Comparison of ENCODE assay signal across 8 cellular contexts in the genomic region with DNA sequence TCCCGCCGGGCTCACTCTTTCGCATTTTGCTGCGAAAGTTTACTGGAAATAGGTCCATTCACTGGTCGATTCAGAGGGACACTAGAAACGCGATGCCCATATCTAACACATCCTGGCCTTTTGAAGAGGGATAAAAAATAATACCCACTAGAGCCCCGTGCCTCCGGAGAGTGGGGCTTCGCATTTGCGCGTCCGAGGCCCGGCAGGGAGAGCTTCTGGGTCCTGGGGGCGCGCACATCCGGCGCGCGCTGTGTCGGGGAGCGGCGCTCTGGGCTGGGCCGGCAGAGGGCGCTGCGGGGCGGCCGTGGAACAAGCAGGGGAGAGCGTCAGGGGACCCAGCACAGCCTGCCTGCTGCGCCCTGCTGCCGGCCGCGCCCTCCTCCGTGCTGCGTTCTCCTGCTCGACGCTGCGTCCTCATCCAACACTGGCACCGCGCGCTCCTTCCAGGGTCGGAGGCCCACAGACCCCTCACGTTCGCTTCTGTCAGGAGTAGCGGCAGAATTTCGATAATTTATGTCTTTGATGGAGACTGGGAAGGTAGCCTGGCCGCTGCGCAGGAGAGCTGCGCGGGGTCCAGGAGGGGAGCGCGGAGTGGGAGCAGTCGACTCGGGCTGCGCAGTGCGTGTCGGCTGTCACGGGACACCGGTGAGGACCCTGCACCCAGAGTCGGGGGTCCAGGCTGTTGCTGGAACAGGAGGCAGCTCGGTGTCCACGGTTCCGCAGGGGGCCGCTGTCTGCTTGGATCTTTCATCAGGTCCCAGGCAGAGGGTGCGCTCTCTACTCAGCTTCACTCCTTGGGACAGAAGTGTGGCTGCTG. TPM values are rescaled to one million over a fixed set of nuclear protein-coding genes. Genes with fewer than 3 reads are reported as not detected.
DNase-seq lines count a peak whose midpoint lies in the region; ATAC-seq and TF ChIP-seq lines count a peak whose summit lies in the region.

No MANE protein-coding gene starts in this region.

- peaks cover 0 to 15% (median 0%) of the 10 kb centered on the region in 4 donors for H3K4me1 ChIP-seq in Peyer's patch

- ATAC-seq in CD4-positive, alpha-beta T cell (ENCODE audit: poor library complexity), result peak; percentile 99
- peak; percentile 100 for ATAC-seq in GM19372 (IDR thresholded peaks at IDR 0.05; ENCODE audit: low read depth, unreplicated experiment)
- ATAC-seq in HG03469 (IDR thresholded peaks at IDR 0.05; ENCODE audit: unreplicated experiment), result peak; percentile 89

- no peak overlapping the region for H3K27ac ChIP-seq in CD4-positive, alpha-beta T cell (ENCODE audit: low read depth, low read length)
- H3K27ac ChIP-seq in Peyer's patch, result peak overlapping the region; percentile 60 to 76 (median 72)

- peaks cover 26% of the 10 kb centered on the region for H3K27me3 Mint-ChIP-seq in CD4-positive, alpha-beta T cell
- peaks cover 42% of the 10 kb centered on the region for H3K27me3 Mint-ChIP-seq in nephron (ENCODE audit: low read depth)

- no peak overlapping the region for H3K27ac Mint-ChIP-seq in CD4-positive, alpha-beta T cell
- peak overlapping the region; percentile 78 to 93 (median 82) for H3K27ac Mint-ChIP-seq in nephron

- H3K27me3 ChIP-seq in CD4-positive, alpha-beta T cell (ENCODE audit: control insufficient read depth, insufficient read depth, low read length), result peaks cover 12% of the 10 kb centered on the region
- no peaks in the 10 kb centered on the region for H3K27me3 ChIP-seq in Peyer's patch

- DNase-seq in CD4-positive, alpha-beta T cell, result peak; percentile 67 to 90 (median 77)
- DNase-seq in Peyer's patch, result peak; percentile 53 to 89 (median 89)
- DNase-seq in activated effector memory CD4-positive, alpha-beta T cell treated with Interleukin-2 at 50 U/mL for 16 hours, result peak; percentile 80
- DNase-seq in fibroblast of pulmonary artery (ENCODE audit: low read depth), result peak; percentile 85
- peak; percentile 58 to 89 (median 69) for DNase-seq in stimulated activated naive CD4-positive, alpha-beta T cell (lab: John Stamatoyannopoulos, UW)

- H3K9me3 Mint-ChIP-seq in CD4-positive, alpha-beta T cell, result no peaks in the 10 kb centered on the region
- no peaks in the 10 kb centered on the region for H3K9me3 Mint-ChIP-seq in nephron

- peak; percentile 81 for TF ChIP-seq CTCF in CD4-positive, alpha-beta T cell (IDR thresholded peaks at IDR 0.05)
- TF ChIP-seq CTCF in Peyer's patch (IDR thresholded peaks at IDR 0.05) (peak; percentile 58 to 90 (median 86)), fibroblast of pulmonary artery (IDR thresholded peaks at IDR 0.05; ENCODE audit: low read length, missing control alignments) (peak; percentile 52), nephron (IDR thresholded peaks at IDR 0.05; ENCODE audit: unreplicated experiment in 3 of 3) (peak; percentile 92 to 98 (median 95))

- H3K4me1 Mint-ChIP-seq in CD4-positive, alpha-beta T cell (ENCODE audit: low read depth), result peaks cover 6% of the 10 kb centered on the region
- peaks cover 23% of the 10 kb centered on the region for H3K4me1 Mint-ChIP-seq in nephron

- H3K36me3 ChIP-seq in Peyer's patch, result no peaks in the 10 kb centered on the region

- H3K9me3 ChIP-seq in CD4-positive, alpha-beta T cell (ENCODE audit: control insufficient read depth, low read length), result no peaks in the 10 kb centered on the region
- no peaks in the 10 kb centered on the region for H3K9me3 ChIP-seq in Peyer's patch

- intact Hi-C loops in CD4-positive, alpha-beta T cell (cut with DNase I, micrococcal nuclease), result loop anchor here (1.0 to 5.0 kb wide), 5 partner anchors 340 to 1172 kb away; a partner anchor contains a TSS

- CTCF ChIA-PET in CD4-positive, alpha-beta T cell (lab: Charles Lee), result interaction anchor here (0.5 to 1.3 kb wide), 8 partner anchors 9 to 1179 kb away, joined by 3 to 9 read pairs (median 4); a partner anchor contains a TSS

- peak overlapping the region; percentile 37 to 64 (median 53) for H3K4me3 ChIP-seq in Peyer's patch
- peak overlapping the region; percentile 59 for H3K4me3 ChIP-seq in fibroblast of pulmonary artery (replicated peaks; ENCODE audit: low read depth, low read length)

- no peaks in the 10 kb centered on the region for H3K36me3 Mint-ChIP-seq in CD4-positive, alpha-beta T cell (ENCODE audit: low read depth)
- no peaks in the 10 kb centered on the region for H3K36me3 Mint-ChIP-seq in nephron (ENCODE audit: low read depth)

- peak in 1 of 2 donors; percentile 35 for TF ChIP-seq POLR2A in Peyer's patch (IDR thresholded peaks at IDR 0.05)

- H3K4me3 Mint-ChIP-seq in CD4-positive, alpha-beta T cell, result peak overlapping the region; percentile 88
- H3K4me3 Mint-ChIP-seq in nephron, result peak overlapping the region; percentile 88 to 90 (median 89)

- POLR2A ChIA-PET in CD4-positive, alpha-beta T cell (lab: Charles Lee), result interaction anchor here (1.7 kb wide), 1 partner anchor 41 kb away, joined by 9 read pairs; a partner anchor contains a TSS

RNA-seq across cellular contexts. Expression of a gene that starts 41.5 kb away (rescaled TPM):
- 10 to 100 TPM; 18.7 to 19.5 TPM for total RNA-seq in CD4-positive, alpha-beta T cell
- 10 to 100 TPM; 19.3 to 51.2 (median 23.1) TPM for total RNA-seq in Peyer's patch
